1 cellular context compared by ENCODE assay signal in the genomic region with DNA sequence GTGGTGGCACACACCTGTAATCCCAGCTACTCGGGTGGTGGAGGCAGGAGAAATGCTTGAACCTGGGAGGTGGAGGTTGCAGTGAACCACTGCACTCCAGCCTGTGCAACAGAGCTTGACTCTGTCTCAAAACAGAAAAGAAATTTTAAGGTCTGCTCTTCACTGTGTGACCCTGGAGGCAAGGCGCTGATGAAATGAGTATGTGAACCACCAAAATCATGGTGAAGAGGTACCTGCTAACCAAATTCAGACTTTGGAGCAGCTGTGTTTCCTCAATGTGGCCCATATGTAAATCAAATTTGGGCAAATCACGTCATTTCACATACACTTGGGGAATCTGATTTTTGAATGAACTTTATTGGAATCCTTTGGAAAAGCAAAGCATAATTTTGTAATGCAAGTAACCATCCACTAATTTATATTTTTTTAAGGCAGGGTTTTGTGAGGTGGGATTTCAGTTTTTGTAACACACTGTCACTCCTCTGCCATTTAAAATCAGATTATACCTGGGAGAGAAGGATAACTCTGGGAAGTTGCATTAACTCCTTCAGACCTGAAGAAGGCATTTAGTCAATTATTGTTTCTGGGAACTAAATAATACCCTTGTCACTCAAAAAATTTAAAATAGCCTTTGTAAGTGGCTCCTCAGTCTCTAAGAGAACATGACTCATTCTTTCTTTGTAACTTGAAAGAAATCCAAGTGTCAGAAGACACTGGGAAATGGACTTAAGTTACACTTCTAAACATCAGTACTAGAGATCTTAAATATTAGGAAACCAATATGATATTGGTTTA.
A peak's percentile ranks its signal among the peaks of the same experiment; 100 is the strongest.
TF ChIP-seq lines count a peak whose summit lies in the region.

No MANE protein-coding gene starts in this region.

TF ChIP-seq in GM12878, 131 proteins besides CTCF, POLR2A, EP300 and RAD21 (continued from another document):
- TF ChIP-seq PAX8 (IDR thresholded peaks at IDR 0.05) (no peak), RELB (IDR thresholded peaks at IDR 0.05; ENCODE audit: low read depth) (no peak), TCF12 (IDR thresholded peaks at IDR 0.05; ENCODE audit: low read depth, low read length) (0 out of 2 replicates have a peak, but pooled peaks have one; percentile 39), RUNX3 (IDR thresholded peaks at IDR 0.05; ENCODE audit: low read length) (peak; percentile 45)
